In genomic region chr10:79438021-79438698, GRCh38 we compare ENCODE assay signal across 10 cellular contexts. TPM values are rescaled to one million over a fixed set of nuclear protein-coding genes. Genes with fewer than 3 reads are reported as not detected.
A peak's percentile ranks its signal among the peaks of the same experiment; 100 is the strongest.
DNase-seq lines count a peak whose midpoint lies in the region; ATAC-seq and TF ChIP-seq lines count a peak whose summit lies in the region.
"Had no signal": no experiment of that assay in that cellular context is flagged by ENCODE, and none has a peak within 500 bp of the region (broad histone marks: within the 10 kb centered on the region; RNA-seq: fewer than 3 reads in every experiment).

No MANE protein-coding gene starts in this region.

- H3K9me3 ChIP-seq in adipocyte (ENCODE audit: control insufficient read depth, low read length) (no peaks in the 10 kb centered on the region), hepatocyte (ENCODE audit: low read depth) (no peaks in the 10 kb centered on the region), skeletal muscle tissue (ENCODE audit: control insufficient read depth in 3 of 3, low read length in 3 of 3) (no peaks in the 10 kb centered on the region)
- H3K9me3 ChIP-seq: MG63 had no signal

- no peaks in the 10 kb centered on the region for H3K9me2 ChIP-seq in hepatocyte (replicated peaks; ENCODE audit: insufficient read depth)

- peaks cover 10% of the 10 kb centered on the region for H3K27me3 Mint-ChIP-seq in T-helper 2 cell treated with Interferon-gamma antibody and Interleukin-4, amounts not matched to agents 5 μg/mL and 100 μg/mL, for 36 hours (ENCODE audit: low read depth)

- DNase-seq in adipocyte (ENCODE audit: low read depth) (no peak), hepatocyte (ENCODE audit: low spot score) (no peak), SIG-M5 treated with dmso at 0.1 percent for 504 hours (lab: John Stamatoyannopoulos, UW; ENCODE audit: unreplicated experiment) (no peak), OCI-M1 (lab: John Stamatoyannopoulos, UW) (no peak)
- DNase-seq in T-helper 2 cell treated with Interferon-gamma antibody and Interleukin-4, amounts not matched to agents 5 μg/mL and 100 μg/mL, for 36 hours (ENCODE audit: low spot score) = no peak
- DNase-seq: MG63; stimulated activated CD4-positive, alpha-beta T cell treated with anti-CD3 and anti-CD28 coated beads, Interleukin-4, amount 100 ng/mL, for 24 hours had no signal

- no peaks in the 10 kb centered on the region for H3K9me3 Mint-ChIP-seq in T-helper 2 cell treated with Interferon-gamma antibody and Interleukin-4, amounts not matched to agents 5 μg/mL and 100 μg/mL, for 36 hours

- no peaks in the 10 kb centered on the region for H3K36me3 Mint-ChIP-seq in T-helper 2 cell treated with Interferon-gamma antibody and Interleukin-4, amounts not matched to agents 5 μg/mL and 100 μg/mL, for 36 hours (ENCODE audit: low read depth)

- H3K27ac ChIP-seq in hepatocyte (no peak overlapping the region), skeletal muscle tissue (ENCODE audit: low read depth, low read length) (peak overlapping the region; percentile 86)

- TF ChIP-seq CTCF in GM12872 (IDR thresholded peaks at IDR 0.05; ENCODE audit: insufficient read depth, low read depth, low read length) = 0 out of 3 replicates have a peak, but pooled peaks have one; percentile 8
- TF ChIP-seq CTCF in hepatocyte (IDR thresholded peaks at IDR 0.05; ENCODE audit: poor library complexity) = peak; percentile 29

- peaks cover 47% of the 10 kb centered on the region for H3K36me3 ChIP-seq in adipocyte (ENCODE audit: control insufficient read depth, insufficient read depth, low read length, severe bottlenecking)
- H3K36me3 ChIP-seq in hepatocyte (replicated peaks; ENCODE audit: insufficient read depth, low read depth) = no peaks in the 10 kb centered on the region
- H3K36me3 ChIP-seq in skeletal muscle tissue (ENCODE audit: control insufficient read depth in 3 of 3, insufficient read depth in 3 of 3, low read length in 3 of 3) = peaks cover 3 to 15% (median 12%) of the 10 kb centered on the region in 3 donors

- WGBS in hepatocyte (ENCODE audit: low lambda C conversion rate, missing lambda C conversion rate) = 78% methylated on average over 16 of the region's 16 CpGs

- no peak overlapping the region for H3K4me2 ChIP-seq in hepatocyte

- no peaks in the 10 kb centered on the region for H3K27me3 ChIP-seq in adipocyte (replicated peaks; ENCODE audit: control insufficient read depth, insufficient read depth, low read length)
- H3K27me3 ChIP-seq in hepatocyte = no peaks in the 10 kb centered on the region
- no peaks in the 10 kb centered on the region for H3K27me3 ChIP-seq in skeletal muscle tissue (ENCODE audit: control insufficient read depth in 3 of 3, insufficient read depth in 3 of 3, low read length in 3 of 3)
- H3K27me3 ChIP-seq: MG63 had no signal

- H3K79me2 ChIP-seq in hepatocyte = peaks cover 95% of the 10 kb centered on the region

- H3K4me1 Mint-ChIP-seq in T-helper 2 cell treated with Interferon-gamma antibody and Interleukin-4, amounts not matched to agents 5 μg/mL and 100 μg/mL, for 36 hours (ENCODE audit: low read depth) = peaks cover 2% of the 10 kb centered on the region

- H4K20me1 ChIP-seq in hepatocyte (ENCODE audit: insufficient read depth, poor library complexity, severe bottlenecking) = peaks cover 43% of the 10 kb centered on the region

- no peak overlapping the region for H3K4me3 Mint-ChIP-seq in T-helper 2 cell treated with Interferon-gamma antibody and Interleukin-4, amounts not matched to agents 5 μg/mL and 100 μg/mL, for 36 hours

- no peak overlapping the region for H2AFZ ChIP-seq in hepatocyte

- peak overlapping the region; percentile 52 for H3K4me3 ChIP-seq in adipocyte (ENCODE audit: low read length)
- no peak overlapping the region for H3K4me3 ChIP-seq in hepatocyte
- peak overlapping the region in 2 of 3 donors; percentile 9 to 17 for H3K4me3 ChIP-seq in skeletal muscle tissue (ENCODE audit: low read length in 3 of 3)
- H3K4me3 ChIP-seq: MG63 had no signal

- peaks cover 95% of the 10 kb centered on the region for H3K4me1 ChIP-seq in adipocyte (ENCODE audit: control insufficient read depth, insufficient read depth, low read length)
- H3K4me1 ChIP-seq in hepatocyte (ENCODE audit: insufficient read depth) = peaks cover 40% of the 10 kb centered on the region
- H3K4me1 ChIP-seq in skeletal muscle tissue (ENCODE audit: control insufficient read depth in 3 of 3, insufficient read depth in 3 of 3, low read length in 3 of 3) = peaks cover 98 to 99% (median 99%) of the 10 kb centered on the region in 3 donors

- ATAC-seq in HG03432 (IDR thresholded peaks at IDR 0.05; ENCODE audit: unreplicated experiment) = no peak

- peak overlapping the region; percentile 95 for H3K9ac ChIP-seq in adipocyte (ENCODE audit: low read length)
- H3K9ac ChIP-seq in skeletal muscle tissue (ENCODE audit: low read depth in 1 of 3, low read length in 3 of 3) = peak overlapping the region; percentile 35 to 57 (median 35)

- H3K27ac Mint-ChIP-seq in T-helper 2 cell treated with Interferon-gamma antibody and Interleukin-4, amounts not matched to agents 5 μg/mL and 100 μg/mL, for 36 hours = no peak overlapping the region

RNA-seq across cellular contexts. Expression of gene ZCCHC24, which starts 7.3 kb away (rescaled TPM):
- total RNA-seq in hepatocyte (18.3 and 20.1 TPM in 2 replicates), skeletal muscle tissue (20.9 TPM)
- polyA plus RNA-seq in hepatocyte = 14.5 and 20.6 TPM in 2 replicates
